In the genomic region with DNA sequence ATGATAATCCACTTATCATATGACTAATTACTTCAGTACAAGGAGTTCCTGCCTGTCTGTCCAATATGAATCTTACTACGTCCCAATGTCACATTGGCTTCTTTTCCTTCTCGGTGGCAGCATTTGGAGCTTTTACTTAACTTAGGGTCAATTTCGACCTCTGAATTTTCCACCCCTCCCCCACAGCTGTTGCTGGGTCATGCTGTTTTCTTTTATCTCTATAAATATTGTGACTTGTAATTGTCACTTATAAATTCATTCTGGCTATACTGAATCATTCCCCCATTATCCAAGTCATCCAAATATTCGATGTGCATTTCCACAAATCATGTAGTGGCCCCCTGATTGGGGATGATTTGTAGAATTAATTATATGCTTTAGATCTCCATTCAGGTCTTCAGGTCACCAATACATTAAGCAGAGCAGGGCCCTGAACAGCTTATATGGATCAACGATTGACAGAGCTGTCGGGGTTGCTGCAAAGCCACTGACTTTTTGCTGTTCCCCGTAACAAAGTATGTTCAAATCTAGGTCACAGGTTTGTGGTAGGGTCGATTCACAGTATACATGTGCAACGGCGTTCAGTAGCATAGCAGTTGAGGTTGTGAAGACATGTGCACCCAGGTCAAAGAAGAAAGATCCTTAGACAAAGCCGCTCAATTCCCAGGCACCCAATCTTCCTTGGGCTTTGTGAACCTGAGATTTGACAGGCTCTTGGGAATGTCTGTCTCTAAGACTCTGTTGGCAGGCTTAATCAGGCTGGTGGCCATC, we compare ENCODE assay signal across 17 cellular contexts. TPM values are rescaled to one million over a fixed set of nuclear protein-coding genes. Genes with fewer than 3 reads are reported as not detected.
DNase-seq lines count a peak whose midpoint lies in the region; ATAC-seq and TF ChIP-seq lines count a peak whose summit lies in the region.
"Had no signal": no experiment of that assay in that cellular context is flagged by ENCODE, and none has a peak within 500 bp of the region (broad histone marks: within the 10 kb centered on the region; RNA-seq: fewer than 3 reads in every experiment).

No MANE protein-coding gene starts in this region.

- H2AFZ ChIP-seq in PC-3 (ENCODE audit: low read length) (no peak overlapping the region), hepatocyte (no peak overlapping the region)

- no peak for ATAC-seq in PC-3
- no peak for ATAC-seq in HG03045 (IDR thresholded peaks at IDR 0.05; ENCODE audit: unreplicated experiment)
- no peak for ATAC-seq in HG03139 (IDR thresholded peaks at IDR 0.05; ENCODE audit: unreplicated experiment)
- ATAC-seq: lower lobe of right lung, psoas muscle had no signal

- no peaks in the 10 kb centered on the region for H4K20me1 ChIP-seq in PC-3 (ENCODE audit: low read length)
- no peaks in the 10 kb centered on the region for H4K20me1 ChIP-seq in hepatocyte (ENCODE audit: insufficient read depth, poor library complexity, severe bottlenecking)

- H3K36me3 ChIP-seq in PC-3 (ENCODE audit: low read depth, low read length) = no peaks in the 10 kb centered on the region
- H3K36me3 ChIP-seq in hepatocyte (replicated peaks; ENCODE audit: insufficient read depth, low read depth) = no peaks in the 10 kb centered on the region
- no peaks in the 10 kb centered on the region for H3K36me3 ChIP-seq in vagina
- H3K36me3 ChIP-seq: BLaER1 treated with 17β-estradiol and CSF1 and Interleukin-3, amounts not matched to agents 10 nM and 100 nM; lower lobe of right lung had no signal

- no peaks in the 10 kb centered on the region for H3K36me3 Mint-ChIP-seq in activated naive CD4-positive, alpha-beta T cell treated with anti-CD3 and anti-CD28 coated beads, Interleukin-2, amount 10 ng/mL, durations not matched to agents 7 days and 5 days
- H3K36me3 Mint-ChIP-seq: activated naive CD8-positive, alpha-beta T cell treated with anti-CD3 and anti-CD28 coated beads for 36 hours had no signal

- H3K4me2 ChIP-seq in PC-3 (ENCODE audit: low read length) (no peak overlapping the region), hepatocyte (no peak overlapping the region)

- TF ChIP-seq CTCF in PC-3 (conservative IDR thresholded peaks at IDR 0.05; ENCODE audit: low read depth, low read length) (no peak), hepatocyte (IDR thresholded peaks at IDR 0.05; ENCODE audit: poor library complexity) (no peak), vagina (IDR thresholded peaks at IDR 0.05) (no peak)

- no peaks in the 10 kb centered on the region for H3K4me1 Mint-ChIP-seq in activated naive CD4-positive, alpha-beta T cell treated with anti-CD3 and anti-CD28 coated beads, Interleukin-2, amount 10 ng/mL, durations not matched to agents 7 days and 5 days
- H3K4me1 Mint-ChIP-seq: activated naive CD8-positive, alpha-beta T cell treated with anti-CD3 and anti-CD28 coated beads for 36 hours; central memory CD8-positive, alpha-beta T cell had no signal

- no peaks in the 10 kb centered on the region for H3F3A ChIP-seq in PC-3 (ENCODE audit: low read length, unreplicated experiment)

- no TSS peak for BruUV-seq in PC-3 (replicated peaks; lab: Mats Ljungman, UMichigan)

- H3K79me2 ChIP-seq in PC-3 (ENCODE audit: low read length) (no peaks in the 10 kb centered on the region), hepatocyte (no peaks in the 10 kb centered on the region)

- no peak for TF ChIP-seq POLR2A in vagina (IDR thresholded peaks at IDR 0.05)

- H3K27me3 ChIP-seq in PC-3 (ENCODE audit: low read length) (no peaks in the 10 kb centered on the region), hepatocyte (no peaks in the 10 kb centered on the region), vagina (no peaks in the 10 kb centered on the region)

- CTCF ChIA-PET in activated naive CD4-positive, alpha-beta T cell treated with anti-CD3 and anti-CD28 coated beads, Interleukin-2, amount 10 ng/mL, durations not matched to agents 7 days and 5 days (lab: Charles Lee) = interaction anchor here (1.4 kb wide), 1 partner anchor 13 kb away, joined by 3 read pairs; no protein-coding TSS in a partner anchor
- CTCF ChIA-PET in PC-3 (lab: Charles Lee) = no interaction called here

- H3K9me3 ChIP-seq in PC-3 (ENCODE audit: low read length) (no peaks in the 10 kb centered on the region), hepatocyte (ENCODE audit: low read depth) (no peaks in the 10 kb centered on the region), vagina (no peaks in the 10 kb centered on the region)
- H3K9me3 ChIP-seq: BLaER1 treated with 17β-estradiol and CSF1 and Interleukin-3, amounts not matched to agents 10 nM and 100 nM; lower lobe of right lung; psoas muscle had no signal

- no peak overlapping the region for H3K4me3 Mint-ChIP-seq in activated naive CD4-positive, alpha-beta T cell treated with anti-CD3 and anti-CD28 coated beads, Interleukin-2, amount 10 ng/mL, durations not matched to agents 7 days and 5 days
- H3K4me3 Mint-ChIP-seq: activated naive CD8-positive, alpha-beta T cell treated with anti-CD3 and anti-CD28 coated beads for 36 hours; central memory CD8-positive, alpha-beta T cell had no signal

- DNase-seq in activated naive CD4-positive, alpha-beta T cell treated with anti-CD3 and anti-CD28 coated beads, Interleukin-2, amount 10 ng/mL, durations not matched to agents 7 days and 5 days = peak; percentile 5
- DNase-seq in activated naive CD4-positive, alpha-beta T cell (lab: John Stamatoyannopoulos, UW) = no peak
- DNase-seq in PC-3 (peak; percentile 0), hepatocyte (ENCODE audit: low spot score) (peak; percentile 2), vagina (ENCODE audit: extremely low spot score in 2 of 2) (peak; percentile 80 to 98), NOMO-1 treated with DMSO at 0.1 percent for 48 hours (lab: John Stamatoyannopoulos, UW; ENCODE audit: unreplicated experiment) (no peak)
- DNase-seq: activated naive CD8-positive, alpha-beta T cell treated with anti-CD3 and anti-CD28 coated beads for 36 hours; hypothalamus; lower lobe of right lung; NCI-H1930; NCI-H345 had no signal

- no peak overlapping the region for H3K9ac ChIP-seq in PC-3 (ENCODE audit: low read length)
- H3K9ac ChIP-seq: BLaER1 treated with 17β-estradiol and CSF1 and Interleukin-3, amounts not matched to agents 10 nM and 100 nM had no signal

- POLR2A ChIA-PET in PC-3 (lab: Charles Lee; ENCODE audit: unreplicated experiment) = no interaction called here

- H3K27me3 Mint-ChIP-seq in activated naive CD4-positive, alpha-beta T cell treated with anti-CD3 and anti-CD28 coated beads, Interleukin-2, amount 10 ng/mL, durations not matched to agents 7 days and 5 days = peaks cover 38% of the 10 kb centered on the region

- no peak overlapping the region for H3K4me3 ChIP-seq in PC-3 (ENCODE audit: low read length)
- no peak overlapping the region for H3K4me3 ChIP-seq in hepatocyte
- no peak overlapping the region for H3K4me3 ChIP-seq in vagina
- H3K4me3 ChIP-seq: BLaER1 treated with 17β-estradiol and CSF1 and Interleukin-3, amounts not matched to agents 10 nM and 100 nM; lower lobe of right lung; psoas muscle had no signal

- no peaks in the 10 kb centered on the region for H3K9me2 ChIP-seq in PC-3 (replicated peaks; ENCODE audit: low read length)
- no peaks in the 10 kb centered on the region for H3K9me2 ChIP-seq in hepatocyte (replicated peaks; ENCODE audit: insufficient read depth)

- H3K9me3 Mint-ChIP-seq in activated naive CD4-positive, alpha-beta T cell treated with anti-CD3 and anti-CD28 coated beads, Interleukin-2, amount 10 ng/mL, durations not matched to agents 7 days and 5 days = no peaks in the 10 kb centered on the region
- H3K9me3 Mint-ChIP-seq: activated naive CD8-positive, alpha-beta T cell treated with anti-CD3 and anti-CD28 coated beads for 36 hours; central memory CD8-positive, alpha-beta T cell had no signal

- no peaks in the 10 kb centered on the region for H3K4me1 ChIP-seq in PC-3 (ENCODE audit: insufficient read depth, low read length)
- H3K4me1 ChIP-seq in hepatocyte (ENCODE audit: insufficient read depth) = no peaks in the 10 kb centered on the region
- no peaks in the 10 kb centered on the region for H3K4me1 ChIP-seq in vagina
- H3K4me1 ChIP-seq: lower lobe of right lung, psoas muscle had no signal

- no peak overlapping the region for H3K27ac ChIP-seq in PC-3 (ENCODE audit: low read length)
- H3K27ac ChIP-seq in hepatocyte = no peak overlapping the region
- H3K27ac ChIP-seq in vagina = no peak overlapping the region
- H3K27ac ChIP-seq: BLaER1 treated with 17β-estradiol and CSF1 and Interleukin-3, amounts not matched to agents 10 nM and 100 nM; lower lobe of right lung; psoas muscle had no signal

- WGBS in hepatocyte (ENCODE audit: low lambda C conversion rate, missing lambda C conversion rate) = 83% methylated on average over 11 of the region's 11 CpGs

- intact Hi-C loops in PC-3 (cut with micrococcal nuclease) (no loop called here), vagina (cut with DNase I) (no loop called here)

- no peak overlapping the region for H3K27ac Mint-ChIP-seq in activated naive CD4-positive, alpha-beta T cell treated with anti-CD3 and anti-CD28 coated beads, Interleukin-2, amount 10 ng/mL, durations not matched to agents 7 days and 5 days
- H3K27ac Mint-ChIP-seq: activated naive CD8-positive, alpha-beta T cell treated with anti-CD3 and anti-CD28 coated beads for 36 hours had no signal

RNA-seq across cellular contexts. Expression of gene RNU1-4, which starts 18.3 kb away (rescaled TPM):
- under 0.01 TPM in 2 replicates for total RNA-seq in PC-3 (2014; rRNA removed)
- total RNA-seq in hepatocyte = under 0.01 TPM in 2 replicates
- not detected in 2 replicates for polyA plus RNA-seq in hepatocyte
- total RNA-seq in vagina = 19,908 TPM
- polyA plus RNA-seq: esophagus, psoas muscle had no signal

RNA-seq across cellular contexts. Expression of gene RNU1-3, which starts 55.3 kb away (rescaled TPM):
- total RNA-seq in PC-3 (2014; rRNA removed) = under 0.01 TPM in 2 replicates
- total RNA-seq in hepatocyte = under 0.01 TPM in 2 replicates
- not detected in 2 replicates for polyA plus RNA-seq in hepatocyte
- total RNA-seq in vagina = 19,908 TPM
- polyA plus RNA-seq: esophagus, psoas muscle had no signal

Comparison
In these comparisons a context has a peak if more than half of its experiments do, and no peak if none do; other contexts are left out.
1. DNase-seq: peak in activated naive CD4-positive, alpha-beta T cell treated with anti-CD3 and anti-CD28 coated beads, Interleukin-2, amount 10 ng/mL, durations not matched to agents 7 days and 5 days (single experiment), PC-3 (single experiment), hepatocyte (single experiment) and vagina (2 of 2); none in activated naive CD4-positive, alpha-beta T cell (0 of 4) and NOMO-1 treated with DMSO at 0.1 percent for 48 hours (single experiment).
2. RNA of gene RNU1-4, which starts 18.3 kb away (total RNA-seq): 19,908 TPM in vagina (single experiment); under 0.01 TPM in PC-3 and under 0.01 TPM in hepatocyte; every median in the first group is over 1,000 times any median in the second.
3. RNA of gene RNU1-3, which starts 55.3 kb away (total RNA-seq): 19,908 TPM in vagina (single experiment); under 0.01 TPM in PC-3 and under 0.01 TPM in hepatocyte; every median in the first group is over 1,000 times any median in the second.